Comparison of ENCODE assay signal across 8 cellular contexts in the genomic region with DNA sequence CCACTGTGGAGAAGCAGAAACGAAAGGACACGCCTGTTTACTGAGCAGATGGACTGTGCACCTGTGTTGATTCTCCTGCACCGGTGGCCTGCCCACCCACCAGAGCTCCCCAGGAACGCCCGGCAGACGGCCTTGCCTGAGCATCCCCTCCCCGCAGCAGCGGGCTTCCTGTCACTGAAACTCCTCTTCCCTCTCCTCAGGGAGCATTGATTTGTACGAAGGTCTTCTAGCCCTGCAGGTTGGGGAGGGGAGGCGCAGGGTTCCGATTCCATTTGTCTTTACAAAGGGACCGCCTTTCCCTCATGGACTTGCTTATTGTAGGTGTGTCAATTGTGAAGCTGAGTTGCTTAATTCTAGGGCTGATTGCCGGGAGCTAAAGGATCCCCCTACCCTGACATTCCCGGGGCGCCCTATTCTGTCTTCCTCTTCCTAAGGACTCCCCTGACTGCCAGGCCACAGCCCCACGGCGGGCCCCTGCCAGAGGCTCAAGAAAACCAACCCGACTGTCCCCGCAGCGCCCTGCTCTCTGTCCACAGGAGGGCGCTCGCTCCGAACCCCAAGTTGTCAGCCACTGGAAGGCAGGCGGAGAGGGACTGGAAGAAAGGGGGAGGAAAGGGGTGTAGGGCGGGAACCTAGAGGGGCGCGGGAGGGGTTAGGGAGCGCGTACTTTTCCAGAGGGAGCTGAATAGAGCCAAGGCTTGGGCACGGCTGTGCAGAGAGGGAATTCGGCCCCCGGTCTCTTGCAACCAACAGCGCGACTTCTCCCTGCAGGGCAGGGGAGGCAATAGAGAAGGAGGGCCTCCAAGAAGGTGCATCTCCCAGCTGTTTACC. TPM values are rescaled to one million over a fixed set of nuclear protein-coding genes. Genes with fewer than 3 reads are reported as not detected.
A peak's percentile ranks its signal among the peaks of the same experiment; 100 is the strongest.
DNase-seq lines count a peak whose midpoint lies in the region; ATAC-seq, FAIRE-seq and TF ChIP-seq lines count a peak whose summit lies in the region.

No MANE protein-coding gene starts in this region.

- H3K36me3 ChIP-seq in BJ (ENCODE audit: control insufficient read depth, insufficient read depth, low read length) = peaks cover 2% of the 10 kb centered on the region; the same call in 1 of the 2 replicates
- no peaks in the 10 kb centered on the region for H3K36me3 ChIP-seq in OCI-LY7 (ENCODE audit: insufficient read depth, low read length)

- no peaks in the 10 kb centered on the region for H3K9me3 ChIP-seq in OCI-LY7 (ENCODE audit: low read length)

- no peaks in the 10 kb centered on the region for H3K9me3 Mint-ChIP-seq in activated T-cell treated with anti-CD3 and anti-CD28 coated beads, Interleukin-2, amount 50 U/mL, for 72 hours

- POLR2A ChIA-PET in BJ (lab: Charles Lee) (interaction anchor here (0.9 to 4.2 kb wide), 7 partner anchors 12 to 101 kb away, joined by 3 to 36 read pairs (median 3); a partner anchor contains a TSS), OCI-LY7 (lab: Charles Lee) (no interaction called here)

- peak overlapping the region; percentile 86 to 95 for H3K4me3 Mint-ChIP-seq in activated T-cell treated with anti-CD3 and anti-CD28 coated beads, Interleukin-2, amount 50 U/mL, for 72 hours

- ATAC-seq in activated T-cell treated with anti-CD3 and anti-CD28 coated beads, Interleukin-2, amount 50 U/mL, for 72 hours (replicated peaks in 1 of 2) = peak; percentile 38 to 42
- ATAC-seq in esophagus mucosa (peak; percentile 47), HG03565 (IDR thresholded peaks at IDR 0.05; ENCODE audit: unreplicated experiment) (no peak)

- H3K27me3 ChIP-seq in BJ (ENCODE audit: control insufficient read depth, insufficient read depth, low read length) = no peaks in the 10 kb centered on the region

- no peak overlapping the region for H2AFZ ChIP-seq in OCI-LY7 (ENCODE audit: low read length)

- H3K27ac Mint-ChIP-seq in activated T-cell treated with anti-CD3 and anti-CD28 coated beads, Interleukin-2, amount 50 U/mL, for 72 hours = peak overlapping the region; percentile 94

- peaks cover 4 to 5% of the 10 kb centered on the region in 2 donors for H3K36me3 Mint-ChIP-seq in activated T-cell treated with anti-CD3 and anti-CD28 coated beads, Interleukin-2, amount 50 U/mL, for 72 hours (ENCODE audit: insufficient read depth in 2 of 2)

- no peaks in the 10 kb centered on the region for H4K20me1 ChIP-seq in OCI-LY7 (ENCODE audit: insufficient read depth, low read length)

- H3K9me2 ChIP-seq in OCI-LY7 (ENCODE audit: insufficient read depth, low read length) = no peaks in the 10 kb centered on the region

- peak; percentile 97 for TF ChIP-seq CTCF in BJ (IDR thresholded peaks at IDR 0.05; ENCODE audit: insufficient read depth, low read depth, low read length)
- peak; percentile 80 for TF ChIP-seq CTCF in OCI-LY7 (conservative IDR thresholded peaks at IDR 0.05; ENCODE audit: low read length)

- no peak overlapping the region for H3K27ac ChIP-seq in OCI-LY7 (ENCODE audit: low read depth, low read length, poor library complexity, severe bottlenecking)

- DNase-seq in BJ (ENCODE audit: low read depth) (peak; percentile 36), HTR-8/SVneo (ENCODE audit: insufficient read length, low spot score) (peak; percentile 68), OCI-LY7 (ENCODE audit: low spot score) (peak; percentile 38), mucosa of gallbladder (ENCODE audit: low spot score) (peak; percentile 83)
- peak; percentile 81 to 87 for DNase-seq in activated T-cell treated with anti-CD3 and anti-CD28 coated beads, Interleukin-2, amount 50 U/mL, for 72 hours
- DNase-seq in stimulated activated CD8-positive, alpha-beta memory T cell treated with anti-CD3 and anti-CD28 coated beads, Interleukin-4, amount 100 ng/mL, for 1 hour (ENCODE audit: low read depth in 2 of 2, low spot score in 1 of 2) = peak; percentile 39 to 60

- no peaks in the 10 kb centered on the region for H3K4me1 ChIP-seq in OCI-LY7 (ENCODE audit: insufficient read depth, low read length, poor library complexity, severe bottlenecking)

- BruUV-seq in OCI-LY7 (replicated peaks; lab: Mats Ljungman, UMichigan) = no TSS peak

- intact Hi-C loops in OCI-LY7 (cut with micrococcal nuclease; ENCODE audit: unreplicated experiment) = no loop called here

- CTCF ChIA-PET in BJ (lab: Yijun Ruan, JAX) (interaction anchor here (0.7 to 8.1 kb wide), 28 partner anchors 8 to 223 kb away, joined by 3 to 164 read pairs (median 6); a partner anchor contains a TSS), OCI-LY7 (lab: Charles Lee; ENCODE audit: unreplicated experiment) (interaction anchor here (1.4 kb wide), 1 partner anchor 39 kb away, joined by 3 read pairs; no protein-coding TSS in a partner anchor)

- peaks cover 67% of the 10 kb centered on the region for H3K4me1 Mint-ChIP-seq in activated T-cell treated with anti-CD3 and anti-CD28 coated beads, Interleukin-2, amount 50 U/mL, for 72 hours (ENCODE audit: low read depth)

- FAIRE-seq in HTR-8/SVneo (lab: Jason Lieb, UNC) = no peak

- no peak overlapping the region for H3K4me2 ChIP-seq in OCI-LY7 (ENCODE audit: low read length)

- no peaks in the 10 kb centered on the region for H3K27me3 Mint-ChIP-seq in activated T-cell treated with anti-CD3 and anti-CD28 coated beads, Interleukin-2, amount 50 U/mL, for 72 hours (ENCODE audit: low read depth)

- H3K4me3 ChIP-seq in BJ (ENCODE audit: low read depth, low read length) = peak overlapping the region; percentile 63
- no peak overlapping the region for H3K4me3 ChIP-seq in OCI-LY7 (ENCODE audit: low read depth, low read length, poor library complexity, severe bottlenecking)

- no peaks in the 10 kb centered on the region for H3K79me2 ChIP-seq in OCI-LY7 (ENCODE audit: insufficient read depth, low read depth, low read length)

RNA-seq across cellular contexts. Expression of a gene that starts 2.8 kb away (rescaled TPM):
- 1,222 and 1,308 TPM in 2 replicates for polyA plus RNA-seq in BJ (2011; rRNA removed)
- 598 and 1,003 TPM in 2 replicates for polyA minus RNA-seq in BJ (2011; rRNA and poly(A)+ RNA removed)
- not detected in 2 replicates for total RNA-seq in OCI-LY7 (2014; rRNA removed; shearing (Covaris generic))
- total RNA-seq in OCI-LY7 (2022) = not detected in 2 replicates
- 100 to 1,000 TPM; 219 to 358 TPM for total RNA-seq in activated T-cell treated with anti-CD3 and anti-CD28 coated beads, Interleukin-2, amount 50 U/mL, for 72 hours
- 976 TPM for total RNA-seq in esophagus mucosa
- total RNA-seq in mucosa of gallbladder = 824 TPM

RNA-seq across cellular contexts. Expression of a gene that starts 7.8 kb away (rescaled TPM):
- polyA plus RNA-seq in BJ (2011; rRNA removed) = 0.28 and 0.40 TPM in 2 replicates
- not detected in 2 replicates for polyA minus RNA-seq in BJ (2011; rRNA and poly(A)+ RNA removed)
- not detected in 2 replicates for total RNA-seq in OCI-LY7 (2014; rRNA removed; shearing (Covaris generic))
- total RNA-seq in OCI-LY7 (2022) (not detected in 2 replicates), esophagus mucosa (not detected), mucosa of gallbladder (not detected)
- total RNA-seq in activated T-cell treated with anti-CD3 and anti-CD28 coated beads, Interleukin-2, amount 50 U/mL, for 72 hours = 1 to 10 TPM; 2.8 to 4.4 TPM

RNA-seq across cellular contexts. Expression of a gene that starts 12.6 kb away (rescaled TPM):
- 529 and 797 TPM in 2 replicates for polyA plus RNA-seq in BJ (2011; rRNA removed)
- polyA minus RNA-seq in BJ (2011; rRNA and poly(A)+ RNA removed) = 131 and 136 TPM in 2 replicates
- total RNA-seq in OCI-LY7 (2014; rRNA removed; shearing (Covaris generic)) = 1.6 and 3.6 TPM in 2 replicates
- 0.53 and 1.9 TPM in 2 replicates for total RNA-seq in OCI-LY7 (2022)
- total RNA-seq in activated T-cell treated with anti-CD3 and anti-CD28 coated beads, Interleukin-2, amount 50 U/mL, for 72 hours = 100 to 1,000 TPM in 1 of 2 donors, 10 to 100 TPM in 1; 96.1 to 198 TPM
- total RNA-seq in esophagus mucosa = 36.0 TPM
- total RNA-seq in mucosa of gallbladder = 66.8 TPM

RNA-seq across cellular contexts. Expression of a gene that starts 16.1 kb away (rescaled TPM):
- 5.5 and 9.5 TPM in 2 replicates for polyA plus RNA-seq in BJ (2011; rRNA removed)
- polyA minus RNA-seq in BJ (2011; rRNA and poly(A)+ RNA removed) = 1.9 and 5.3 TPM in 2 replicates
- total RNA-seq in OCI-LY7 (2014; rRNA removed; shearing (Covaris generic)) = not detected in 2 replicates
- total RNA-seq in OCI-LY7 (2022) (not detected in 2 replicates), esophagus mucosa (9.6 TPM), mucosa of gallbladder (not detected)
- total RNA-seq in activated T-cell treated with anti-CD3 and anti-CD28 coated beads, Interleukin-2, amount 50 U/mL, for 72 hours = not detected

RNA-seq across cellular contexts. Expression of a gene that starts 32.7 kb away (rescaled TPM):
- 2.0 and 2.7 TPM in 2 replicates for polyA plus RNA-seq in BJ (2011; rRNA removed)
- polyA minus RNA-seq in BJ (2011; rRNA and poly(A)+ RNA removed) = 0.47 and 0.82 TPM in 2 replicates
- total RNA-seq in OCI-LY7 (2014; rRNA removed; shearing (Covaris generic)) = not detected in 2 replicates
- total RNA-seq in OCI-LY7 (2022) (1.4 TPM in 1 of 2 replicates, not detected in the other), esophagus mucosa (4,166 TPM), mucosa of gallbladder (1.4 TPM)
- 1 to 10 TPM; 1.7 to 5.0 TPM for total RNA-seq in activated T-cell treated with anti-CD3 and anti-CD28 coated beads, Interleukin-2, amount 50 U/mL, for 72 hours

Comparison
In these comparisons a context has a peak if more than half of its experiments do, and no peak if none do; other contexts are left out.
1. RNA of a gene that starts 2.8 kb away (total RNA-seq): 976 TPM in esophagus mucosa (single experiment), 824 TPM in mucosa of gallbladder (single experiment) and 219 to 358 TPM in activated T-cell treated with anti-CD3 and anti-CD28 coated beads, Interleukin-2, amount 50 U/mL, for 72 hours; not detected in OCI-LY7; every median in the first group is over 100 times any median in the second.
2. Peak in every context shown above with its lines, with median percentiles within 50 percentile points of each other: DNase-seq.